Comparison of ENCODE assay signal across 1 cellular context in the genomic region with DNA sequence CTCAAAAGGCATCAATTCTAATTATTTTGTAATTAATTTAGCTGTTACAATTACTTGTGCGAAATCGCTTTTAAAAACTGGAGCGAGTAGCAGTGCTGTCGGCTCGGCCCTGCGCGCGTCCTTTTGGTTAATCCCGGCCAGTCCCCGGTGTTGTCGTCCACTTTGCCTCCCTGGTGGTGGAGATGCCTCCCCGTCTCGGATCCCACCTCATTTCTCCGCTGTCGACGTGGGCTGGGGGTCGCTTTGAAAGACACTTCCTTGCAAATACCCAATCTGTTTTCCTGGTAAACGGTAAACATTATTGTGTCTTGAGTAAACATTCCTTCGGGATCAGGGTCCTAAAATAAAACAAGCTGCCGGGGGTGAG.
A peak's percentile ranks its signal among the peaks of the same experiment; 100 is the strongest.
TF ChIP-seq lines count a peak whose summit lies in the region.

No MANE protein-coding gene starts in this region.

TF ChIP-seq in HepG2, 621 proteins besides CTCF, POLR2A, EP300 and RAD21:
- no peak for TF ChIP-seq YY1 (IDR thresholded peaks at IDR 0.05; ENCODE audit: insufficient read depth, insufficient replicate concordance, low read depth, low read length)
- TF ChIP-seq, protein P1, sequence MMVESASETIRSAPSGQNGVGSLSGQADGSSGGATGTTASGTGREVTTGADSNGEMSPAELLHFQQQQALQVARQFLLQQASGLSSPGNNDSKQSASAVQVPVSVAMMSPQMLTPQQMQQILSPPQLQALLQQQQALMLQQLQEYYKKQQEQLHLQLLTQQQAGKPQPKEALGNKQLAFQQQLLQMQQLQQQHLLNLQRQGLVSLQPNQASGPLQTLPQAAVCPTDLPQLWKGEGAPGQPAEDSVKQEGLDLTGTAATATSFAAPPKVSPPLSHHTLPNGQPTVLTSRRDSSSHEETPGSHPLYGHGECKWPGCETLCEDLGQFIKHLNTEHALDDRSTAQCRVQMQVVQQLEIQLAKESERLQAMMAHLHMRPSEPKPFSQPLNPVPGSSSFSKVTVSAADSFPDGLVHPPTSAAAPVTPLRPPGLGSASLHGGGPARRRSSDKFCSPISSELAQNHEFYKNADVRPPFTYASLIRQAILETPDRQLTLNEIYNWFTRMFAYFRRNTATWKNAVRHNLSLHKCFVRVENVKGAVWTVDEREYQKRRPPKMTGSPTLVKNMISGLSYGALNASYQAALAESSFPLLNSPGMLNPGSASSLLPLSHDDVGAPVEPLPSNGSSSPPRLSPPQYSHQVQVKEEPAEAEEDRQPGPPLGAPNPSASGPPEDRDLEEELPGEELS (CRISPR knock-in tag; IDR thresholded peaks at IDR 0.05), result 0 out of 2 replicates have a peak, but pooled peaks have one; percentile 28
